Comparison of ENCODE assay signal across 30 cellular contexts in genomic region chr1:176803042-176803441, GRCh38.
"Had no signal": no experiment of that assay in that cellular context is flagged by ENCODE, and none has a peak within 500 bp of the region (broad histone marks: within the 10 kb centered on the region; RNA-seq: fewer than 3 reads in every experiment).

No MANE protein-coding gene starts in this region.

- H3K9me3 ChIP-seq: Peyer's patch had no signal

- H3K27ac ChIP-seq: brain microvascular endothelial cell, Peyer's patch, WERI-Rb-1 had no signal

- H3K4me3 ChIP-seq: Peyer's patch had no signal

- DNase-seq: activated CD4-positive, alpha-beta memory T cell treated with anti-CD3 and anti-CD28 coated beads, Interleukin-2, amount 10 ng/mL, durations not matched to agents 7 days and 5 days; activated CD4-positive, alpha-beta T cell treated with anti-CD3 and anti-CD28 coated beads for 1 hour; activated CD4-positive, alpha-beta T cell treated with anti-CD3 and anti-CD28 coated beads for 48 hours; activated CD4-positive, CD25-positive, alpha-beta regulatory T cell; activated CD8-positive, alpha-beta memory T cell treated with anti-CD3 and anti-CD28 coated beads for 24 hours; activated CD8-positive, alpha-beta memory T cell treated with anti-CD3 and anti-CD28 coated beads, Interleukin-2, amount 10 ng/mL, durations not matched to agents 7 days and 5 days; activated CD8-positive, alpha-beta memory T cell treated with anti-CD3 and anti-CD28 coated beads, Interleukin-2, amount 50 U/mL, for 48 hours; activated effector memory CD4-positive, alpha-beta T cell treated with Interleukin-2 at 50 U/mL for 16 hours; activated naive CD4-positive, alpha-beta T cell treated with anti-CD3 and anti-CD28 coated beads, Interleukin-2, amount 10 ng/mL, durations not matched to agents 7 days and 5 days; activated naive CD8-positive, alpha-beta T cell treated with anti-CD3 and anti-CD28 coated beads for 36 hours; activated T-cell treated with anti-CD3 and anti-CD28 coated beads, Interleukin-2, amount 50 U/mL, for 48 hours; amniotic stem cell; aorta; brain microvascular endothelial cell; Karpas-422; KBM-7; NCI-H1105; NCI-H1436; NCI-H1694; NCI-H1930; NCI-H345; NCI-H524 treated with DMSO at 0.1 percent for 48 hours; PC-3; Peyer's patch; RPMI8226; SW 1271; T-helper 1 cell; T-helper 2 cell; T-helper 9 cell; WERI-Rb-1 had no signal

- H3K27me3 ChIP-seq: brain microvascular endothelial cell, Peyer's patch had no signal

- H3K4me1 ChIP-seq: Peyer's patch had no signal

- ATAC-seq: activated CD8-positive, alpha-beta memory T cell treated with anti-CD3 and anti-CD28 coated beads, Interleukin-2, amount 10 ng/mL, durations not matched to agents 7 days and 5 days; PC-3 had no signal

- H3K36me3 ChIP-seq: brain microvascular endothelial cell, Peyer's patch, WERI-Rb-1 had no signal
